19 cellular contexts compared by ENCODE assay signal in the genomic region with DNA sequence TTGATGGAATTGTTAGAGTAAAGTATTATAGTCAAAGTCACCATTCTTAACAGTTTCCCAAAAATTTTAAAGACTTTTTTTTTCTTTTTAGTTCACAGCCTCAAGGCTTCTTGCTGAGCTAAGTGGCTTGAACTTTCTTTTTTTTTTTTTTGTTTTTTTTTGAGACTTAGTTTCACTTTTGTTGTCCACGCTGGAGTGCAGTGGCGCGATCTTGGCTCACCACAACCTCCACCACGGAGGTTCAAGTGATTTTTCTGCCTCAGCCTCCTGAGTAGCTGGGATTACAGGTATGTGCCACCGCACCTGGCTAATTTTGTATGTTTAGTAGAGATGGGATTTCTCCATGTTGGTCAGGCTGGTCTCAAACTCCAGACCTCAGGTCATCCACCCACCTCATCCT.
DNase-seq lines count a peak whose midpoint lies in the region; ATAC-seq and TF ChIP-seq lines count a peak whose summit lies in the region.
"Had no signal": no experiment of that assay in that cellular context is flagged by ENCODE, and none has a peak within 500 bp of the region (broad histone marks: within the 10 kb centered on the region; RNA-seq: fewer than 3 reads in every experiment).

No MANE protein-coding gene starts in this region.

- H3K36me3 ChIP-seq in CD8-positive, alpha-beta memory T cell (ENCODE audit: insufficient read depth, low read length), result no peaks in the 10 kb centered on the region
- no peaks in the 10 kb centered on the region for H3K36me3 ChIP-seq in osteoblast (ENCODE audit: insufficient read depth, low read length)
- H3K36me3 ChIP-seq: Peyer's patch, SJCRH30 had no signal

- no peak overlapping the region for H3K4me3 ChIP-seq in CD8-positive, alpha-beta memory T cell (ENCODE audit: low read length)
- H3K4me3 ChIP-seq in osteoblast (ENCODE audit: insufficient read depth, low read length), result peak overlapping the region; percentile 56
- H3K4me3 ChIP-seq: Peyer's patch, SJCRH30 had no signal

- H3K4me1 Mint-ChIP-seq in activated CD8-positive, alpha-beta memory T cell treated with anti-CD3 and anti-CD28 coated beads, Interleukin-2, amount 10 ng/mL, durations not matched to agents 7 days and 5 days, result peaks cover 9% of the 10 kb centered on the region
- H3K4me1 Mint-ChIP-seq in CD8-positive, alpha-beta memory T cell, result peaks cover 16 to 23% (median 17%) of the 10 kb centered on the region in 3 donors

- ATAC-seq in activated CD8-positive, alpha-beta memory T cell treated with anti-CD3 and anti-CD28 coated beads, Interleukin-2, amount 10 ng/mL, durations not matched to agents 7 days and 5 days, result no peak

- no peak overlapping the region for H3K27ac ChIP-seq in CD8-positive, alpha-beta memory T cell (ENCODE audit: low read depth, low read length)
- no peak overlapping the region for H3K27ac ChIP-seq in osteoblast (ENCODE audit: low read depth, low read length)
- H3K27ac ChIP-seq: KMS-11, Peyer's patch, SJCRH30 had no signal

- intact Hi-C loops in head of caudate nucleus (cut with DNase I), result no loop called here

- CTCF ChIA-PET in activated CD8-positive, alpha-beta memory T cell treated with anti-CD3 and anti-CD28 coated beads, Interleukin-2, amount 10 ng/mL, durations not matched to agents 7 days and 5 days (lab: Charles Lee), result interaction anchor here (0.6 to 10.9 kb wide), 10 partner anchors 8 to 896 kb away, joined by 3 to 158 read pairs (median 4); no protein-coding TSS in a partner anchor
- CTCF ChIA-PET in CD8-positive, alpha-beta memory T cell (lab: Charles Lee), result interaction anchor here (1.2 kb wide), 1 partner anchor 9 kb away, joined by 4 read pairs; no protein-coding TSS in a partner anchor

- no peak overlapping the region for H3K4me3 Mint-ChIP-seq in activated CD8-positive, alpha-beta memory T cell treated with anti-CD3 and anti-CD28 coated beads, Interleukin-2, amount 10 ng/mL, durations not matched to agents 7 days and 5 days
- peak overlapping the region in 5 of 7 donors; percentile 29 to 59 (median 39) for H3K4me3 Mint-ChIP-seq in CD8-positive, alpha-beta memory T cell

- no peaks in the 10 kb centered on the region for H3K9me3 ChIP-seq in CD8-positive, alpha-beta memory T cell (ENCODE audit: low read length)
- peaks cover 2% of the 10 kb centered on the region for H3K9me3 ChIP-seq in osteoblast (ENCODE audit: low read depth, low read length)
- H3K9me3 ChIP-seq: Peyer's patch, SJCRH30 had no signal

- H3K9me3 Mint-ChIP-seq in activated CD8-positive, alpha-beta memory T cell treated with anti-CD3 and anti-CD28 coated beads, Interleukin-2, amount 10 ng/mL, durations not matched to agents 7 days and 5 days (ENCODE audit: low read depth), result no peaks in the 10 kb centered on the region
- no peaks in the 10 kb centered on the region for H3K9me3 Mint-ChIP-seq in CD8-positive, alpha-beta memory T cell

- no peak for TF ChIP-seq CTCF in osteoblast (IDR thresholded peaks at IDR 0.05; ENCODE audit: extremely low read depth, low read depth, low read length)

- POLR2A ChIA-PET in CD8-positive, alpha-beta memory T cell (lab: Charles Lee), result interaction anchor here (0.6 kb wide), 1 partner anchor 195 kb away, joined by 3 read pairs; no protein-coding TSS in a partner anchor

- peaks cover 3% of the 10 kb centered on the region for H3K27me3 ChIP-seq in CD8-positive, alpha-beta memory T cell (ENCODE audit: insufficient read depth, low read length, poor library complexity, severe bottlenecking)
- peaks cover 26% of the 10 kb centered on the region for H3K27me3 ChIP-seq in osteoblast (ENCODE audit: insufficient read depth, low read length)
- H3K27me3 ChIP-seq: Peyer's patch, SJCRH30 had no signal

- no peak overlapping the region for H2AFZ ChIP-seq in osteoblast (ENCODE audit: low read length)

- H3K4me2 ChIP-seq in osteoblast (ENCODE audit: insufficient read depth, low read length), result peak overlapping the region; percentile 57
- H3K4me2 ChIP-seq: KMS-11 had no signal

- H3K79me2 ChIP-seq in osteoblast (ENCODE audit: insufficient read depth, low read length), result no peaks in the 10 kb centered on the region

- H4K20me1 ChIP-seq in osteoblast (ENCODE audit: insufficient read depth, low read length), result peaks cover 8% of the 10 kb centered on the region

- H3K36me3 Mint-ChIP-seq in activated CD8-positive, alpha-beta memory T cell treated with anti-CD3 and anti-CD28 coated beads, Interleukin-2, amount 10 ng/mL, durations not matched to agents 7 days and 5 days, result no peaks in the 10 kb centered on the region
- no peaks in the 10 kb centered on the region for H3K36me3 Mint-ChIP-seq in CD8-positive, alpha-beta memory T cell

- peaks cover 13% of the 10 kb centered on the region for H3K27me3 Mint-ChIP-seq in activated CD8-positive, alpha-beta memory T cell treated with anti-CD3 and anti-CD28 coated beads, Interleukin-2, amount 10 ng/mL, durations not matched to agents 7 days and 5 days
- H3K27me3 Mint-ChIP-seq in CD8-positive, alpha-beta memory T cell, result peaks cover 7 to 25% of the 10 kb centered on the region in 2 donors

- peak; percentile 50 for DNase-seq in activated CD8-positive, alpha-beta memory T cell treated with anti-CD3 and anti-CD28 coated beads, Interleukin-2, amount 10 ng/mL, durations not matched to agents 7 days and 5 days
- no peak for DNase-seq in activated CD8-positive, alpha-beta memory T cell treated with anti-CD3 and anti-CD28 coated beads, Interleukin-2, amount 50 U/mL, for 4 hours
- DNase-seq in CD8-positive, alpha-beta memory T cell, result no peak
- DNase-seq in RPMI7951 (ENCODE audit: low read depth) (peak; percentile 4), osteoblast (ENCODE audit: insufficient read length, low spot score, missing footprints) (peak; percentile 80), nucleus accumbens (lab: John Stamatoyannopoulos, UW) (no peak), head of caudate nucleus (no peak)
- DNase-seq: EL, GF-D8, IMR-90, NCI-H1105 treated with DMSO at 0.1 percent for 48 hours, NCI-H1694 treated with DMSO at 0.1 percent for 48 hours, NCI-H2081 treated with DMSO at 0.1 percent for 48 hours, NCI-H2171 treated with DMSO at 0.1 percent for 48 hours, NCI-H524 treated with DMSO at 0.1 percent for 48 hours, NCI-H82, Peyer's patch, SJCRH30 had no signal

- no peak overlapping the region for H3K27ac Mint-ChIP-seq in activated CD8-positive, alpha-beta memory T cell treated with anti-CD3 and anti-CD28 coated beads, Interleukin-2, amount 10 ng/mL, durations not matched to agents 7 days and 5 days
- peak overlapping the region in 1 of 8 donors; percentile 38 for H3K27ac Mint-ChIP-seq in CD8-positive, alpha-beta memory T cell

- H3K4me1 ChIP-seq in CD8-positive, alpha-beta memory T cell (ENCODE audit: insufficient read depth, low read length), result peaks cover 8% of the 10 kb centered on the region
- no peaks in the 10 kb centered on the region for H3K4me1 ChIP-seq in osteoblast (ENCODE audit: insufficient read depth, low read length)
- H3K4me1 ChIP-seq: SJCRH30 had no signal

Comparison
In these comparisons a context has a peak if more than half of its experiments do, and no peak if none do; other contexts are left out.
1. DNase-seq: peak in activated CD8-positive, alpha-beta memory T cell treated with anti-CD3 and anti-CD28 coated beads, Interleukin-2, amount 10 ng/mL, durations not matched to agents 7 days and 5 days (single experiment), RPMI7951 (single experiment) and osteoblast (single experiment); none in activated CD8-positive, alpha-beta memory T cell treated with anti-CD3 and anti-CD28 coated beads, Interleukin-2, amount 50 U/mL, for 4 hours (single experiment), CD8-positive, alpha-beta memory T cell (0 of 5), nucleus accumbens (0 of 56) and head of caudate nucleus (0 of 42).